ENCODE assay signal across 1 cellular context in the genomic region with DNA sequence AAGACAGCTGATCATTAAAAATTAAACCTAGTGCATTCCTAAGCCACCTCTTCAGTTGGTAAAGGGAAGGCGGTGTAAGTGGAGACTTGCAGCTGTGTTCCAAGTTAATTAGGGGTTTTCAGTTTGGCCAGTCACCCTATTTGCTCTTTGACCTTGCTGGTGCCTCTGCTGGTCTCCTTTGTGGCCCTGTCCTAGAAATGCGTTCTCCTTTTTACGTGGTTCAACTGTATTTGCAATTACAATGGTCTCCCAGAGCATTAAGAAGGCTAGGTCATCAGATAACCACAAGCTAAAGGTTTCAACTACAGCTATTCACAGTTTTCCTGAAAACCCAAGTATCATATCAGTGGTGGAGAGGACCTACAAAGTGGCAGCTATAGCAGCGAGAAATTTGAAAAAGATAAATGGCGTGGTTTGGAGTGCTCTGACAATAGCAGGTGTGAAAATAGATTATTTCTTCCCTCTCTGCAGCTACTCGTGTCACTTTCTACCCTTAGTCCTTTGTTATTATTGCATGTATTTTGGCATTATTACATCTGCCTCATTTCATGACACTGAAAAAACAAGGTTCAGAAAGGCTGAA.
TF ChIP-seq lines count a peak whose summit lies in the region.

No MANE protein-coding gene starts in this region.

TF ChIP-seq in WTC11, 78 proteins besides CTCF, POLR2A, EP300 and RAD21:
- TF ChIP-seq GTF2I (CRISPR knock-in tag; conservative IDR thresholded peaks at IDR 0.05) (no peak), SOX15 (CRISPR knock-in tag; IDR thresholded peaks at IDR 0.05) (no peak), ELF4 (CRISPR knock-in tag; IDR thresholded peaks at IDR 0.05; ENCODE audit: low read depth) (no peak), NR2C2 (CRISPR knock-in tag; IDR thresholded peaks at IDR 0.05) (no peak), CREB1 (CRISPR knock-in tag; IDR thresholded peaks at IDR 0.05) (no peak), IRF2 (CRISPR knock-in tag; IDR thresholded peaks at IDR 0.05; ENCODE audit: borderline replicate concordance, low read depth) (no peak), ZNF671 (CRISPR knock-in tag; IDR thresholded peaks at IDR 0.05) (no peak), TEAD4 (CRISPR knock-in tag; IDR thresholded peaks at IDR 0.05) (no peak), FOXK1 (CRISPR knock-in tag; IDR thresholded peaks at IDR 0.05) (no peak), RELA (CRISPR knock-in tag; IDR thresholded peaks at IDR 0.05; ENCODE audit: borderline replicate concordance) (no peak), ZNF138 (CRISPR knock-in tag; conservative IDR thresholded peaks at IDR 0.05) (no peak), HMGA2 (CRISPR knock-in tag; IDR thresholded peaks at IDR 0.05) (no peak), NR3C1 (CRISPR knock-in tag; conservative IDR thresholded peaks at IDR 0.05; ENCODE audit: low read depth) (no peak)
- TF ChIP-seq, protein P1, sequence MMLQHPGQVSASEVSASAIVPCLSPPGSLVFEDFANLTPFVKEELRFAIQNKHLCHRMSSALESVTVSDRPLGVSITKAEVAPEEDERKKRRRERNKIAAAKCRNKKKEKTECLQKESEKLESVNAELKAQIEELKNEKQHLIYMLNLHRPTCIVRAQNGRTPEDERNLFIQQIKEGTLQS (CRISPR knock-in tag; conservative IDR thresholded peaks at IDR 0.05): no peak
- TF ChIP-seq, protein P2, sequence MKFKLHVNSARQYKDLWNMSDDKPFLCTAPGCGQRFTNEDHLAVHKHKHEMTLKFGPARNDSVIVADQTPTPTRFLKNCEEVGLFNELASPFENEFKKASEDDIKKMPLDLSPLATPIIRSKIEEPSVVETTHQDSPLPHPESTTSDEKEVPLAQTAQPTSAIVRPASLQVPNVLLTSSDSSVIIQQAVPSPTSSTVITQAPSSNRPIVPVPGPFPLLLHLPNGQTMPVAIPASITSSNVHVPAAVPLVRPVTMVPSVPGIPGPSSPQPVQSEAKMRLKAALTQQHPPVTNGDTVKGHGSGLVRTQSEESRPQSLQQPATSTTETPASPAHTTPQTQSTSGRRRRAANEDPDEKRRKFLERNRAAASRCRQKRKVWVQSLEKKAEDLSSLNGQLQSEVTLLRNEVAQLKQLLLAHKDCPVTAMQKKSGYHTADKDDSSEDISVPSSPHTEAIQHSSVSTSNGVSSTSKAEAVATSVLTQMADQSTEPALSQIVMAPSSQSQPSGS (CRISPR knock-in tag; IDR thresholded peaks at IDR 0.05; ENCODE audit: borderline replicate concordance, low read depth): no peak
- TF ChIP-seq, protein P3, sequence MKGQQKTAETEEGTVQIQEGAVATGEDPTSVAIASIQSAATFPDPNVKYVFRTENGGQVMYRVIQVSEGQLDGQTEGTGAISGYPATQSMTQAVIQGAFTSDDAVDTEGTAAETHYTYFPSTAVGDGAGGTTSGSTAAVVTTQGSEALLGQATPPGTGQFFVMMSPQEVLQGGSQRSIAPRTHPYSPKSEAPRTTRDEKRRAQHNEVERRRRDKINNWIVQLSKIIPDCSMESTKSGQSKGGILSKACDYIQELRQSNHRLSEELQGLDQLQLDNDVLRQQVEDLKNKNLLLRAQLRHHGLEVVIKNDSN (CRISPR knock-in tag; IDR thresholded peaks at IDR 0.05): no peak
